In genomic region chr11:18105802-18106574, GRCh38 we compare ENCODE assay signal across 1 cellular context.
A peak's percentile ranks its signal among the peaks of the same experiment; 100 is the strongest.
TF ChIP-seq lines count a peak whose summit lies in the region.

Gene SAAL1 (minus strand): TSS chr11:18106082. CDS start chr11:18106041, 41 bp downstream.

TF ChIP-seq in HEK293, 187 proteins besides CTCF, POLR2A, EP300 and RAD21 (continued from another document and continues in another):
- TF ChIP-seq ZNF704 (tag by site-specific recombination; IDR thresholded peaks at IDR 0.05) (no peak), GLI2 (tag by site-specific recombination; IDR thresholded peaks at IDR 0.05; ENCODE audit: borderline replicate concordance, low read depth) (no peak), MYNN (tag by site-specific recombination; IDR thresholded peaks at IDR 0.05; ENCODE audit: borderline replicate concordance) (no peak), OSR2 (tag by site-specific recombination; IDR thresholded peaks at IDR 0.05) (no peak), ZNF518A (tag by site-specific recombination; conservative IDR thresholded peaks at IDR 0.05; ENCODE audit: low read depth) (peak; percentile 68; the same call in 1 of the 2 replicates), ZNF398 (tag by site-specific recombination; IDR thresholded peaks at IDR 0.05) (no peak), ZSCAN23 (tag by site-specific recombination; IDR thresholded peaks at IDR 0.05) (no peak), ZIC2 (tag by site-specific recombination; IDR thresholded peaks at IDR 0.05) (0 out of 2 replicates have a peak, but pooled peaks have one; percentile 15), ZNF449 (tag by site-specific recombination; IDR thresholded peaks at IDR 0.05) (no peak), SCRT2 (tag by site-specific recombination; IDR thresholded peaks at IDR 0.05) (0 out of 2 replicates have a peak, but pooled peaks have one; percentile 20), HOXC10 (CRISPR knock-in tag; IDR thresholded peaks at IDR 0.05) (0 out of 2 replicates have a peak, but pooled peaks have one; percentile 60), BCL6B (tag by site-specific recombination; IDR thresholded peaks at IDR 0.05) (no peak), ZNF174 (tag by site-specific recombination; IDR thresholded peaks at IDR 0.05) (no peak), ZFP69B (tag by site-specific recombination; IDR thresholded peaks at IDR 0.05) (0 out of 2 replicates have a peak, but pooled peaks have one; percentile 46), ZNF777 (tag by site-specific recombination; IDR thresholded peaks at IDR 0.05; ENCODE audit: borderline replicate concordance) (no peak), ZNF37A (tag by site-specific recombination; IDR thresholded peaks at IDR 0.05) (no peak), ZNF785 (tag by site-specific recombination; IDR thresholded peaks at IDR 0.05) (no peak), ZNF501 (tag by site-specific recombination; IDR thresholded peaks at IDR 0.05) (peak; percentile 93), ZNF692 (tag by site-specific recombination; IDR thresholded peaks at IDR 0.05) (peak; percentile 71), ZNF843 (tag by site-specific recombination; IDR thresholded peaks at IDR 0.05) (no peak; the same call in 1 of the 2 replicates), ZNF621 (tag by site-specific recombination; IDR thresholded peaks at IDR 0.05) (no peak), ZNF391 (tag by site-specific recombination; IDR thresholded peaks at IDR 0.05; ENCODE audit: borderline replicate concordance, low read depth) (no peak; the same call in 1 of the 2 replicates), ZEB2 (tag by site-specific recombination; IDR thresholded peaks at IDR 0.05) (peak; percentile 78; the same call in 1 of the 2 replicates), SP3 (tag by site-specific recombination; IDR thresholded peaks at IDR 0.05) (peak; percentile 51), ZNF335 (tag by site-specific recombination; conservative IDR thresholded peaks at IDR 0.05) (peak; percentile 96), WT1 (tag by site-specific recombination; IDR thresholded peaks at IDR 0.05) (peak; percentile 42; the same call in 1 of the 2 replicates), PBX3 (CRISPR knock-in tag; IDR thresholded peaks at IDR 0.05) (peak; percentile 64), ZNF26 (tag by site-specific recombination; IDR thresholded peaks at IDR 0.05) (no peak), YY2 (tag by site-specific recombination; IDR thresholded peaks at IDR 0.05) (peak; percentile 63; the same call in 1 of the 2 replicates), ZNF629 (tag by site-specific recombination; IDR thresholded peaks at IDR 0.05) (peak; percentile 64; the same call in 1 of the 2 replicates), ZNF138 (tag by site-specific recombination; IDR thresholded peaks at IDR 0.05; ENCODE audit: borderline replicate concordance) (no peak), SETDB1 (IDR thresholded peaks at IDR 0.05; ENCODE audit: insufficient read length, low read length) (no peak), FEZF1 (tag by site-specific recombination; IDR thresholded peaks at IDR 0.05) (no peak), KLF16 (tag by site-specific recombination; IDR thresholded peaks at IDR 0.05) (no peak), ZNF670 (tag by site-specific recombination; IDR thresholded peaks at IDR 0.05; ENCODE audit: low read depth) (no peak), ZNF660 (tag by site-specific recombination; IDR thresholded peaks at IDR 0.05) (peak; percentile 82), ZNF248 (tag by site-specific recombination; IDR thresholded peaks at IDR 0.05) (no peak), ZNF76 (tag by site-specific recombination; IDR thresholded peaks at IDR 0.05; ENCODE audit: borderline replicate concordance, low read depth) (peak; percentile 81; the same call in 1 of the 2 replicates), ZNF561 (tag by site-specific recombination; IDR thresholded peaks at IDR 0.05; ENCODE audit: borderline replicate concordance) (peak; percentile 62; the same call in 1 of the 2 replicates), ZNF513 (tag by site-specific recombination; IDR thresholded peaks at IDR 0.05) (peak; percentile 46; the same call in 1 of the 2 replicates), ZBTB48 (tag by site-specific recombination; IDR thresholded peaks at IDR 0.05) (peak; percentile 89), ZNF558 (tag by site-specific recombination; IDR thresholded peaks at IDR 0.05) (no peak), ZNF132 (tag by site-specific recombination; IDR thresholded peaks at IDR 0.05; ENCODE audit: borderline replicate concordance) (no peak), ELK4 (IDR thresholded peaks at IDR 0.05; ENCODE audit: borderline replicate concordance, low read depth, low read length) (no peak; the same call in 1 of the 2 replicates), ZNF24 (tag by site-specific recombination; IDR thresholded peaks at IDR 0.05) (peak; percentile 75), ZSCAN30 (tag by site-specific recombination; IDR thresholded peaks at IDR 0.05) (peak; percentile 42; the same call in 1 of the 2 replicates), GLIS2 (tag by site-specific recombination; IDR thresholded peaks at IDR 0.05) (peak; percentile 87)
